24 cellular contexts compared by ENCODE assay signal in genomic region chr11:56705784-56706396, GRCh38. TPM values are rescaled to one million over a fixed set of nuclear protein-coding genes. Genes with fewer than 3 reads are reported as not detected.
A peak's percentile ranks its signal among the peaks of the same experiment; 100 is the strongest.
DNase-seq lines count a peak whose midpoint lies in the region; ATAC-seq and TF ChIP-seq lines count a peak whose summit lies in the region.
"Had no signal": no experiment of that assay in that cellular context is flagged by ENCODE, and none has a peak within 500 bp of the region (broad histone marks: within the 10 kb centered on the region; RNA-seq: fewer than 3 reads in every experiment).

No MANE protein-coding gene starts in this region.

- intact Hi-C loops in aorta (cut with DNase I): no loop called here

- no peaks in the 10 kb centered on the region for H3K27me3 ChIP-seq in aorta (ENCODE audit: control insufficient read depth in 1 of 2, insufficient read depth in 2 of 2, low read length in 1 of 2)

- no peaks in the 10 kb centered on the region for H3K27me3 Mint-ChIP-seq in stimulated activated naive CD8-positive, alpha-beta T cell treated with anti-CD3 and anti-CD28 coated beads, Interleukin-15, amount 100 ng/mL, for 72 hours
- H3K27me3 Mint-ChIP-seq: CD4-positive, alpha-beta T cell had no signal

- no peak overlapping the region for H3K4me3 ChIP-seq in aorta (ENCODE audit: low read length in 2 of 2)

- peak; percentile 23 for ATAC-seq in stimulated activated naive CD8-positive, alpha-beta T cell treated with anti-CD3 and anti-CD28 coated beads, Interleukin-15, amount 100 ng/mL, for 72 hours
- no peak for ATAC-seq in stimulated activated naive CD8-positive, alpha-beta T cell treated with anti-CD3 and anti-CD28 coated beads, Interleukin-15, Interleukin-2, amounts not matched to agents 100 U/mL and 50 U/mL, for 24 hours
- ATAC-seq in aorta (ENCODE audit: low FRiP score): peak; percentile 51
- ATAC-seq in GM19351 (IDR thresholded peaks at IDR 0.05; ENCODE audit: unreplicated experiment): no peak
- no peak for ATAC-seq in GM18505 (IDR thresholded peaks at IDR 0.05; ENCODE audit: unreplicated experiment)
- ATAC-seq: Right ventricle myocardium inferior had no signal

- TF ChIP-seq POLR2A in GM18505 (IDR thresholded peaks at IDR 0.05; ENCODE audit: borderline replicate concordance, extremely low read depth, insufficient read depth, insufficient read length): no peak

- peaks cover 1% of the 10 kb centered on the region for H3K9me3 ChIP-seq in aorta (ENCODE audit: control insufficient read depth, low read length)
- H3K9me3 ChIP-seq: Caco-2 had no signal

- H3K9me3 Mint-ChIP-seq in stimulated activated naive CD8-positive, alpha-beta T cell treated with anti-CD3 and anti-CD28 coated beads, Interleukin-15, amount 100 ng/mL, for 72 hours: peaks cover 5 to 6% of the 10 kb centered on the region in 2 donors

- H3K36me3 ChIP-seq in aorta (ENCODE audit: control insufficient read depth in 1 of 2, insufficient read depth in 2 of 2, low read length in 1 of 2): no peaks in the 10 kb centered on the region

- no peak overlapping the region for H3K4me3 Mint-ChIP-seq in stimulated activated naive CD8-positive, alpha-beta T cell treated with anti-CD3 and anti-CD28 coated beads, Interleukin-15, amount 100 ng/mL, for 72 hours
- H3K4me3 Mint-ChIP-seq: CD4-positive, alpha-beta T cell; HFFc6 had no signal

- no peaks in the 10 kb centered on the region for H3K4me1 Mint-ChIP-seq in stimulated activated naive CD8-positive, alpha-beta T cell treated with anti-CD3 and anti-CD28 coated beads, Interleukin-15, amount 100 ng/mL, for 72 hours

- H3K4me1 ChIP-seq in aorta (ENCODE audit: control insufficient read depth in 1 of 2, insufficient read depth in 2 of 2, low read length in 2 of 2): no peaks in the 10 kb centered on the region
- H3K4me1 ChIP-seq: Caco-2 had no signal

- 54 to 63% methylated on average over 1 of the region's 1 CpG for WGBS in aorta, 2 donors

- H3K27ac Mint-ChIP-seq in stimulated activated naive CD8-positive, alpha-beta T cell treated with anti-CD3 and anti-CD28 coated beads, Interleukin-15, amount 100 ng/mL, for 72 hours: no peak overlapping the region
- H3K27ac Mint-ChIP-seq: CD4-positive, alpha-beta T cell; HFFc6 had no signal

- DNase-seq in stimulated activated naive CD8-positive, alpha-beta T cell treated with anti-CD3 and anti-CD28 coated beads, Interleukin-15, amount 100 ng/mL, for 72 hours: no peak
- no peak for DNase-seq in stimulated activated naive CD8-positive, alpha-beta T cell treated with anti-CD3 and anti-CD28 coated beads, Interleukin-15, Interleukin-2, amounts not matched to agents 100 U/mL and 50 U/mL, for 24 hours
- DNase-seq in UCSD-AML1 (lab: John Stamatoyannopoulos, UW; ENCODE audit: unreplicated experiment) (peak; percentile 8), kidney tubule cell (ENCODE audit: low spot score) (peak; percentile 85), aorta (no peak), HUDEP-2 (lab: John Stamatoyannopoulos, UW; ENCODE audit: unreplicated experiment in 76 of 76) (no peak)
- DNase-seq: 8988T; Caco-2; CD4-positive, alpha-beta T cell; DMS153; EL; HFFc6; Karpas-422; MM.1S; NCI-H1105 treated with DMSO at 0.1 percent for 48 hours; NCI-H1694; NCI-H510A; NCI-H748 treated with DMSO at 0.1 percent for 48 hours had no signal

- no peak overlapping the region for H3K27ac ChIP-seq in aorta (ENCODE audit: low read depth in 1 of 2, low read length in 2 of 2)

RNA-seq across cellular contexts. Expression of gene OR9G1, which starts 7.0 kb away (rescaled TPM):
- total RNA-seq in aorta: not detected
- not detected for polyA plus RNA-seq in aorta
- total RNA-seq: Caco-2; CD4-positive, alpha-beta T cell; H4; HFFc6; OCI-LY7; Right ventricle myocardium inferior had no signal
- polyA plus RNA-seq: AG04450 had no signal

RNA-seq across cellular contexts. Expression of gene OR5AR1, which starts 42.4 kb away (rescaled TPM):
- total RNA-seq in aorta: not detected
- polyA plus RNA-seq in aorta: not detected
- total RNA-seq: Caco-2; CD4-positive, alpha-beta T cell; H4; HFFc6; OCI-LY7; Right ventricle myocardium inferior had no signal
- polyA plus RNA-seq: AG04450 had no signal

RNA-seq across cellular contexts. Expression of gene OR9G4, which starts 42.6 kb away (rescaled TPM):
- not detected for total RNA-seq in aorta
- not detected for polyA plus RNA-seq in aorta
- total RNA-seq: Caco-2; CD4-positive, alpha-beta T cell; H4; HFFc6; OCI-LY7; Right ventricle myocardium inferior had no signal
- polyA plus RNA-seq: AG04450 had no signal

Comparison
In these comparisons a context has a peak if more than half of its experiments do, and no peak if none do; other contexts are left out.
1. ATAC-seq: peak in stimulated activated naive CD8-positive, alpha-beta T cell treated with anti-CD3 and anti-CD28 coated beads, Interleukin-15, amount 100 ng/mL, for 72 hours (single experiment) and aorta (single experiment); none in stimulated activated naive CD8-positive, alpha-beta T cell treated with anti-CD3 and anti-CD28 coated beads, Interleukin-15, Interleukin-2, amounts not matched to agents 100 U/mL and 50 U/mL, for 24 hours (single experiment), GM19351 (single experiment) and GM18505 (single experiment).
2. DNase-seq: peak in UCSD-AML1 (single experiment) and kidney tubule cell (single experiment); none in stimulated activated naive CD8-positive, alpha-beta T cell treated with anti-CD3 and anti-CD28 coated beads, Interleukin-15, amount 100 ng/mL, for 72 hours (0 of 2), stimulated activated naive CD8-positive, alpha-beta T cell treated with anti-CD3 and anti-CD28 coated beads, Interleukin-15, Interleukin-2, amounts not matched to agents 100 U/mL and 50 U/mL, for 24 hours (single experiment), aorta (0 of 2) and HUDEP-2 (0 of 76).